In genomic region chr1:206890125-206890637, GRCh38 we compare ENCODE assay signal across 10 cellular contexts. TPM values are rescaled to one million over a fixed set of nuclear protein-coding genes. Genes with fewer than 3 reads are reported as not detected.
DNase-seq lines count a peak whose midpoint lies in the region; ATAC-seq, FAIRE-seq and TF ChIP-seq lines count a peak whose summit lies in the region.
"Had no signal": no experiment of that assay in that cellular context is flagged by ENCODE, and none has a peak within 500 bp of the region (broad histone marks: within the 10 kb centered on the region; RNA-seq: fewer than 3 reads in every experiment).

No MANE protein-coding gene starts in this region.

- no peak overlapping the region; the same call in 1 of the 2 replicates for H2BK15ac ChIP-seq in H1 (ENCODE audit: low read length)

- peak in 1 of 2 donors; percentile 28 for DNase-seq in activated T-cell treated with anti-CD3 and anti-CD28 coated beads, Interleukin-2, amount 50 U/mL, for 72 hours
- no peak for DNase-seq in activated T-cell treated with anti-CD3 and anti-CD28 coated beads, Interleukin-2, amount 50 U/mL, for 1 hour
- DNase-seq in NCI-H460 (ENCODE audit: extremely low read depth, low read depth) = peak; percentile 56
- peak in 1 of 2 experiments; percentile 38 for DNase-seq in H1 (ENCODE audit: low read depth in 1 of 2, low spot score in 2 of 2)
- no peak for DNase-seq in activated CD8-positive, alpha-beta memory T cell treated with anti-CD3 and anti-CD28 coated beads for 24 hours
- DNase-seq: C1 segment of cervical spinal cord, glutamatergic neuron had no signal

- H4K8ac ChIP-seq in H1 (ENCODE audit: extremely low read depth, insufficient read depth, low read length) = no peak overlapping the region

- FAIRE-seq in H1 (lab: Jason Lieb, UNC) = no peak

- H3K36me3 ChIP-seq in H1 (ENCODE audit: control insufficient read depth in 2 of 4, insufficient read depth in 4 of 4, low read length in 3 of 4) (no peaks in the 10 kb centered on the region), skeletal muscle satellite cell (ENCODE audit: insufficient read depth, low read length) (no peaks in the 10 kb centered on the region)

- TF ChIP-seq POLR2A in H1 (IDR thresholded peaks at IDR 0.05; ENCODE audit: control extremely low read depth in 1 of 2, low read depth in 2 of 2, low read length in 2 of 2) = no peak

- H3K23me2 ChIP-seq in H1 (ENCODE audit: low read depth, low read length) = no peaks in the 10 kb centered on the region

- CTCF ChIA-PET in H1 (lab: Charles Lee; ENCODE audit: partially characterized antibody) = interaction anchor here (0.8 to 1.5 kb wide), 7 partner anchors 10 to 33 kb away, joined by 3 to 9 read pairs (median 4); partner anchors contain the start of gene IL20

- POLR2A ChIA-PET in H1 (lab: Charles Lee; ENCODE audit: partially characterized antibody) = no interaction called here

- H2AFZ ChIP-seq in H1 (ENCODE audit: low read length) = no peak overlapping the region

- no peak overlapping the region for H3K27ac ChIP-seq in H1 (ENCODE audit: low read depth, low read length)

- 0 out of 2 replicates have a peak overlapping the region, but pooled peaks have one; percentile 17 for H2BK20ac ChIP-seq in H1 (ENCODE audit: low read length)

- H3K27me3 Mint-ChIP-seq in activated T-cell treated with anti-CD3 and anti-CD28 coated beads, Interleukin-2, amount 50 U/mL, for 72 hours (ENCODE audit: low read depth) = no peaks in the 10 kb centered on the region

- no peak overlapping the region for H2AK5ac ChIP-seq in H1 (ENCODE audit: low read depth, low read length)

- H3K4me3 ChIP-seq in H1 (ENCODE audit: extremely low read depth in 1 of 4, insufficient read depth in 2 of 4, low read depth in 3 of 4, low read length in 4 of 4) = no peak overlapping the region
- peak overlapping the region; percentile 35 for H3K4me3 ChIP-seq in skeletal muscle satellite cell (ENCODE audit: low read length)

- H3K56ac ChIP-seq in H1 (replicated peaks; ENCODE audit: insufficient read length, low read depth, low read length) = no peak overlapping the region

- H3K79me2 ChIP-seq in H1 (ENCODE audit: control insufficient read depth in 1 of 2, insufficient read depth in 2 of 2, low read length in 2 of 2) = no peaks in the 10 kb centered on the region

- no peaks in the 10 kb centered on the region for H3K9me3 Mint-ChIP-seq in activated T-cell treated with anti-CD3 and anti-CD28 coated beads, Interleukin-2, amount 50 U/mL, for 72 hours

- no peak overlapping the region for H3K18ac ChIP-seq in H1 (ENCODE audit: extremely low read depth, low read length)

- peak overlapping the region; percentile 29 to 45 for H3K4me3 Mint-ChIP-seq in activated T-cell treated with anti-CD3 and anti-CD28 coated beads, Interleukin-2, amount 50 U/mL, for 72 hours

- no peak overlapping the region for H3K14ac ChIP-seq in H1 (ENCODE audit: insufficient read length)

- H3K23ac ChIP-seq in H1 (ENCODE audit: insufficient read length) = no peak overlapping the region

- H3K9me3 ChIP-seq in H1 (ENCODE audit: insufficient read depth in 2 of 2, low read depth in 1 of 2, low read length in 1 of 2) = no peaks in the 10 kb centered on the region
- no peaks in the 10 kb centered on the region for H3K9me3 ChIP-seq in skeletal muscle satellite cell (replicated peaks; ENCODE audit: low read length)

- TF ChIP-seq EP300 in H1 (IDR thresholded peaks at IDR 0.05; ENCODE audit: borderline replicate concordance in 1 of 2, low read depth in 2 of 2, low read length in 2 of 2) = no peak

- H4K5ac ChIP-seq in H1 (ENCODE audit: insufficient read length, low read depth, low read length) = no peak overlapping the region

- TF ChIP-seq RAD21 in H1 (IDR thresholded peaks at IDR 0.05 in 1 of 2, conservative IDR thresholded peaks at IDR 0.05 in 1 of 2; ENCODE audit: low read depth in 2 of 2, low read length in 2 of 2) = no peak

- 56% methylated on average over 2 of the region's 2 CpGs; no CpG with 5 or more reads in 1 of the 2 experiments for WGBS in H1 (ENCODE audit: extremely low coverage in 1 of 2, insufficient coverage in 1 of 2, insufficient read length in 1 of 2, insufficient replicate concordance in 2 of 2, low coverage in 1 of 2, low lambda C conversion rate in 2 of 2, missing lambda C conversion rate in 1 of 2), 2 experiments

- no peaks in the 10 kb centered on the region for H4K20me1 ChIP-seq in H1 (replicated peaks in 1 of 2; ENCODE audit: control insufficient read depth in 1 of 2, insufficient read depth in 2 of 2, low read length in 2 of 2)

- no peak for TF ChIP-seq CTCF in H1 (IDR thresholded peaks at IDR 0.05; ENCODE audit: control extremely low read depth in 1 of 3, insufficient read depth in 1 of 3, low read depth in 1 of 3, low read length in 3 of 3)

- H3K4me1 ChIP-seq in H1 (replicated peaks in 1 of 4; ENCODE audit: control insufficient read depth in 3 of 4, insufficient read depth in 4 of 4, low read length in 3 of 4) = peaks cover 0 to 3% (median 1%) of the 10 kb centered on the region in 4 experiments; a peak in 3 of 7 replicates
- peaks cover 52% of the 10 kb centered on the region for H3K4me1 ChIP-seq in skeletal muscle satellite cell (ENCODE audit: control insufficient read depth, insufficient read depth, low read length)

- peak; percentile 80 for ATAC-seq in activated T-cell treated with anti-CD3 and anti-CD28 coated beads, Interleukin-2, amount 50 U/mL, for 72 hours (replicated peaks in 1 of 2)
- ATAC-seq in GM19397 (IDR thresholded peaks at IDR 0.05; ENCODE audit: unreplicated experiment) (no peak), HG02798 (IDR thresholded peaks at IDR 0.05; ENCODE audit: poor library complexity, unreplicated experiment) (no peak)

- H4K91ac ChIP-seq in H1 (replicated peaks; ENCODE audit: insufficient read length, low read length) = no peak overlapping the region

- H3K79me1 ChIP-seq in H1 (ENCODE audit: low read depth, low read length) = no peaks in the 10 kb centered on the region

- peaks cover 73% of the 10 kb centered on the region for H3K4me1 Mint-ChIP-seq in activated T-cell treated with anti-CD3 and anti-CD28 coated beads, Interleukin-2, amount 50 U/mL, for 72 hours (ENCODE audit: low read depth)

- H3K36me3 Mint-ChIP-seq in activated T-cell treated with anti-CD3 and anti-CD28 coated beads, Interleukin-2, amount 50 U/mL, for 72 hours (ENCODE audit: insufficient read depth in 2 of 2) = no peaks in the 10 kb centered on the region

- H2BK120ac ChIP-seq in H1 (replicated peaks; ENCODE audit: low read depth, low read length) = no peak overlapping the region

- H3K4me2 ChIP-seq in H1 (ENCODE audit: insufficient read depth in 1 of 2, low read depth in 2 of 2, low read length in 2 of 2) (0 out of 4 replicates have a peak overlapping the region, but pooled peaks of 1 of the 2 experiments have one; percentile 5), skeletal muscle satellite cell (ENCODE audit: low read length) (peak overlapping the region; percentile 62)

- H3K27ac Mint-ChIP-seq in activated T-cell treated with anti-CD3 and anti-CD28 coated beads, Interleukin-2, amount 50 U/mL, for 72 hours = no peak overlapping the region

- H3K9ac ChIP-seq in H1 (replicated peaks in 1 of 4; ENCODE audit: extremely low read depth in 1 of 4, low read depth in 3 of 4, low read length in 3 of 4) = no peak overlapping the region
- H3K9ac ChIP-seq in skeletal muscle satellite cell (ENCODE audit: low read depth, low read length) = peak overlapping the region; percentile 68

- no peak overlapping the region for H2BK12ac ChIP-seq in H1 (ENCODE audit: low read depth, low read length)

- H3K27me3 ChIP-seq in H1 (replicated peaks in 1 of 4; ENCODE audit: control insufficient read depth in 3 of 4, extremely low read depth in 1 of 4, insufficient read depth in 3 of 4, low read length in 3 of 4) (no peaks in the 10 kb centered on the region), skeletal muscle satellite cell (ENCODE audit: control insufficient read depth, insufficient read depth, low read length) (no peaks in the 10 kb centered on the region)

- no peak overlapping the region for H2BK5ac ChIP-seq in H1 (ENCODE audit: low read depth, low read length)

- H3K4ac ChIP-seq in H1 (replicated peaks; ENCODE audit: insufficient read length, low read depth, low read length) = no peak overlapping the region

RNA-seq across cellular contexts. Expression of gene IL24, which starts 7.1 kb away (rescaled TPM):
- total RNA-seq in activated T-cell treated with anti-CD3 and anti-CD28 coated beads, Interleukin-2, amount 50 U/mL, for 72 hours = 1 to 10 TPM; 3.9 to 5.2 TPM
- not detected in 2 replicates for total RNA-seq in NCI-H460 (2014; rRNA removed; shearing (Covaris generic))
- not detected in 2 replicates for polyA plus RNA-seq in NCI-H460 (2014; cell fraction: nucleus; rRNA removed)
- total RNA-seq in H1 (2021; fragmentation: NEBNext Ultra II Directional; extraction: Animal tissue kit (Norgen Biotek cat#: 25700)) = not detected in 2 replicates
- polyA plus RNA-seq in H1 (2011; rRNA removed) = not detected in 2 replicates
- polyA plus RNA-seq in H1 (2011; cell fraction: cytosol; rRNA removed) = not detected
- polyA plus RNA-seq in H1 (2011; cell fraction: nucleus; rRNA removed) = not detected
- polyA plus RNA-seq in H1 (2012, experiment 1 of 2) = not detected in 4 replicates
- polyA plus RNA-seq in H1 (2012, experiment 2 of 2) = not detected
- polyA plus RNA-seq in H1 (2013, experiment 1 of 2) = not detected
- polyA plus RNA-seq in H1 (2013, experiment 2 of 2) = not detected
- polyA minus RNA-seq in H1 (2011; rRNA and poly(A)+ RNA removed) = not detected in 2 replicates
- not detected for polyA minus RNA-seq in H1 (2011; cell fraction: cytosol; rRNA and poly(A)+ RNA removed)
- polyA minus RNA-seq in H1 (2011; cell fraction: nucleus; rRNA and poly(A)+ RNA removed) = not detected
- not detected in 2 replicates for total RNA-seq in skeletal muscle satellite cell (2012; rRNA removed)

RNA-seq across cellular contexts. Expression of gene IL20, which starts 24.8 kb away (rescaled TPM):
- under 1 TPM in 1 of 2 donors, not detected in 1; 0.28 TPM for total RNA-seq in activated T-cell treated with anti-CD3 and anti-CD28 coated beads, Interleukin-2, amount 50 U/mL, for 72 hours
- total RNA-seq in NCI-H460 (2014; rRNA removed; shearing (Covaris generic)) = not detected in 2 replicates
- polyA plus RNA-seq in NCI-H460 (2014; cell fraction: nucleus; rRNA removed) = not detected in 2 replicates
- total RNA-seq in H1 (2021; fragmentation: NEBNext Ultra II Directional; extraction: Animal tissue kit (Norgen Biotek cat#: 25700)) = not detected in 2 replicates
- not detected in 2 replicates for polyA plus RNA-seq in H1 (2011; rRNA removed)
- polyA plus RNA-seq in H1 (2011; cell fraction: cytosol; rRNA removed) = not detected
- not detected for polyA plus RNA-seq in H1 (2011; cell fraction: nucleus; rRNA removed)
- not detected in 4 replicates for polyA plus RNA-seq in H1 (2012, experiment 1 of 2)
- not detected for polyA plus RNA-seq in H1 (2012, experiment 2 of 2)
- not detected for polyA plus RNA-seq in H1 (2013, experiment 1 of 2)
- polyA plus RNA-seq in H1 (2013, experiment 2 of 2) = not detected
- not detected in 2 replicates for polyA minus RNA-seq in H1 (2011; rRNA and poly(A)+ RNA removed)
- polyA minus RNA-seq in H1 (2011; cell fraction: cytosol; rRNA and poly(A)+ RNA removed) = not detected
- polyA minus RNA-seq in H1 (2011; cell fraction: nucleus; rRNA and poly(A)+ RNA removed) = not detected
- not detected in 2 replicates for total RNA-seq in skeletal muscle satellite cell (2012; rRNA removed)

RNA-seq across cellular contexts. Expression of gene FCMR, which starts 31.6 kb away (rescaled TPM):
- total RNA-seq in activated T-cell treated with anti-CD3 and anti-CD28 coated beads, Interleukin-2, amount 50 U/mL, for 72 hours = 10 to 100 TPM; 47.3 to 50.3 TPM
- total RNA-seq in NCI-H460 (2014; rRNA removed; shearing (Covaris generic)) = not detected in 2 replicates
- not detected in 2 replicates for polyA plus RNA-seq in NCI-H460 (2014; cell fraction: nucleus; rRNA removed)
- total RNA-seq in H1 (2021; fragmentation: NEBNext Ultra II Directional; extraction: Animal tissue kit (Norgen Biotek cat#: 25700)) = not detected in 2 replicates
- polyA plus RNA-seq in H1 (2011; rRNA removed) = 0.47 and 0.53 TPM in 2 replicates
- polyA plus RNA-seq in H1 (2011; cell fraction: cytosol; rRNA removed) = 0.19 TPM
- polyA plus RNA-seq in H1 (2011; cell fraction: nucleus; rRNA removed) = 0.26 TPM
- 0.29 to 0.46 TPM in 2 of 4 replicates, not detected in the others for polyA plus RNA-seq in H1 (2012, experiment 1 of 2)
- 0.25 TPM for polyA plus RNA-seq in H1 (2012, experiment 2 of 2)
- polyA plus RNA-seq in H1 (2013, experiment 1 of 2) = 0.16 TPM
- 0.18 TPM for polyA plus RNA-seq in H1 (2013, experiment 2 of 2)
- 0.16 TPM in 1 of 2 replicates, not detected in the other for polyA minus RNA-seq in H1 (2011; rRNA and poly(A)+ RNA removed)
- polyA minus RNA-seq in H1 (2011; cell fraction: cytosol; rRNA and poly(A)+ RNA removed) = not detected
- not detected for polyA minus RNA-seq in H1 (2011; cell fraction: nucleus; rRNA and poly(A)+ RNA removed)
- not detected in 2 replicates for total RNA-seq in skeletal muscle satellite cell (2012; rRNA removed)

RNA-seq across cellular contexts. Expression of gene PIGR, which starts 56.1 kb away (rescaled TPM):
- under 1 TPM in 1 of 2 donors, not detected in 1; 0.12 TPM for total RNA-seq in activated T-cell treated with anti-CD3 and anti-CD28 coated beads, Interleukin-2, amount 50 U/mL, for 72 hours
- total RNA-seq in NCI-H460 (2014; rRNA removed; shearing (Covaris generic)) = not detected in 2 replicates
- not detected in 2 replicates for polyA plus RNA-seq in NCI-H460 (2014; cell fraction: nucleus; rRNA removed)
- total RNA-seq in H1 (2021; fragmentation: NEBNext Ultra II Directional; extraction: Animal tissue kit (Norgen Biotek cat#: 25700)) = not detected in 2 replicates
- not detected in 2 replicates for polyA plus RNA-seq in H1 (2011; rRNA removed)
- polyA plus RNA-seq in H1 (2011; cell fraction: cytosol; rRNA removed) = not detected
- polyA plus RNA-seq in H1 (2011; cell fraction: nucleus; rRNA removed) = not detected
- not detected in 4 replicates for polyA plus RNA-seq in H1 (2012, experiment 1 of 2)
- polyA plus RNA-seq in H1 (2012, experiment 2 of 2) = not detected
- not detected for polyA plus RNA-seq in H1 (2013, experiment 1 of 2)
- polyA plus RNA-seq in H1 (2013, experiment 2 of 2) = not detected
- polyA minus RNA-seq in H1 (2011; rRNA and poly(A)+ RNA removed) = not detected in 2 replicates
- polyA minus RNA-seq in H1 (2011; cell fraction: cytosol; rRNA and poly(A)+ RNA removed) = not detected
- polyA minus RNA-seq in H1 (2011; cell fraction: nucleus; rRNA and poly(A)+ RNA removed) = not detected
- total RNA-seq in skeletal muscle satellite cell (2012; rRNA removed) = not detected in 2 replicates

Comparison
In these comparisons a context has a peak if more than half of its experiments do, and no peak if none do; other contexts are left out.
1. ATAC-seq: peak in activated T-cell treated with anti-CD3 and anti-CD28 coated beads, Interleukin-2, amount 50 U/mL, for 72 hours (2 of 2); none in GM19397 (single experiment) and HG02798 (single experiment).
2. RNA of gene FCMR, which starts 31.6 kb away (total RNA-seq): 47.3 to 50.3 TPM in activated T-cell treated with anti-CD3 and anti-CD28 coated beads, Interleukin-2, amount 50 U/mL, for 72 hours; not detected in H1 and not detected in NCI-H460; every median in the first group is over 10 times any median in the second.